11 cellular contexts compared by ENCODE assay signal in the genomic region with DNA sequence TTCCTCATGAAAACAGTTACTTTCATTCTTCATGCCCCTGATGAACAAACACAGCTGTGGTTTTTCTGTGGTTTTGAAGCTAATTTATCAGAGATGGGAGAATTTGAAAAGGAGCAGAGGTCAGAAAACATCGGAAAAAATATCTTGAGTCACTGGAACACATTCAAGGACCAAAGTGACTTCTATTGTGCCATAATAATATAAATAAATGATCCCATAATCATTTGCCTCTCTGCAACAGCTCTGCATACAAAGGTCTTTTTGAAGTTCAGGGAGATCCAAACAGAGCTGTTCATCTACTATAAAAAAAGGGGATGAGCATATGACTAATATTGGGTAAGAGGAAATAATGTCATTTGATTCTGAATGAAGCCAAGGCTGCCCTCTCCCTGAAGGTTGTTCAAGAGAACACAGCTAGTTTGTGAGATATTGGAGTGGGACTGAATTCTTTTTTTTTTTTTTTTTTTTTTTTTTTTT.
A peak's percentile ranks its signal among the peaks of the same experiment; 100 is the strongest.
DNase-seq lines count a peak whose midpoint lies in the region; ATAC-seq and TF ChIP-seq lines count a peak whose summit lies in the region.
"Had no signal": no experiment of that assay in that cellular context is flagged by ENCODE, and none has a peak within 500 bp of the region (broad histone marks: within the 10 kb centered on the region; RNA-seq: fewer than 3 reads in every experiment).

No MANE protein-coding gene starts in this region.

- POLR2A ChIA-PET in IMR-90 (lab: Charles Lee; ENCODE audit: unreplicated experiment) (no interaction called here), A673 (lab: Charles Lee; ENCODE audit: low non-redundant PET) (no interaction called here)

- H4K20me1 ChIP-seq in IMR-90 (ENCODE audit: insufficient read depth, low read length), result no peaks in the 10 kb centered on the region

- no peaks in the 10 kb centered on the region for H3K27me3 ChIP-seq in IMR-90 (ENCODE audit: control insufficient read depth, insufficient read depth, low read length)
- no peaks in the 10 kb centered on the region for H3K27me3 ChIP-seq in brain microvascular endothelial cell (replicated peaks)
- no peaks in the 10 kb centered on the region for H3K27me3 ChIP-seq in A673 (replicated peaks; ENCODE audit: insufficient read depth, low read depth, low read length, poor library complexity)
- H3K27me3 ChIP-seq: esophagus squamous epithelium had no signal

- H3K56ac ChIP-seq in IMR-90 (ENCODE audit: extremely low read depth, insufficient read depth, low read length), result no peak overlapping the region; the same call in 1 of the 2 replicates

- TF ChIP-seq RAD21 in IMR-90 (IDR thresholded peaks at IDR 0.05; ENCODE audit: low read length), result no peak; the same call in 1 of the 2 replicates

- no peak overlapping the region for H2AFZ ChIP-seq in IMR-90 (replicated peaks; ENCODE audit: low read length, poor library complexity)

- dilution Hi-C loops in IMR-90 (cut with HindIII; ENCODE audit: low sequenced_read_pairs, unreplicated experiment), result no loop called here

- no peak overlapping the region for H3K14ac ChIP-seq in IMR-90 (replicated peaks; ENCODE audit: low read depth, low read length)

- TF ChIP-seq CTCF in AG10803 (conservative IDR thresholded peaks at IDR 0.05; ENCODE audit: low read length) (no peak), IMR-90 (conservative IDR thresholded peaks at IDR 0.05; ENCODE audit: low read depth, low read length) (no peak), brain microvascular endothelial cell (IDR thresholded peaks at IDR 0.05; ENCODE audit: low read depth, low read length, missing control alignments) (no peak), A673 (conservative IDR thresholded peaks at IDR 0.05; ENCODE audit: low read depth, low read length) (no peak)

- no peak overlapping the region for H4K5ac ChIP-seq in IMR-90 (ENCODE audit: low read depth, low read length)

- ATAC-seq in IMR-90 (ENCODE audit: low read depth), result peak; percentile 56
- no peak for ATAC-seq in GM21619 (IDR thresholded peaks at IDR 0.05; ENCODE audit: unreplicated experiment)

- no peak overlapping the region for H2BK15ac ChIP-seq in IMR-90 (ENCODE audit: low read depth, low read length)

- H3K79me1 ChIP-seq in IMR-90 (ENCODE audit: low read depth in 1 of 2, low read length in 2 of 2), result no peaks in the 10 kb centered on the region

- H2BK5ac ChIP-seq in IMR-90 (ENCODE audit: low read depth, low read length, poor library complexity, severe bottlenecking), result peak overlapping the region; percentile 77

- peak overlapping the region; percentile 22; the same call in 1 of the 2 replicates for H3K18ac ChIP-seq in IMR-90 (ENCODE audit: low read depth, low read length)

- in situ Hi-C loops in IMR-90 (cut with MboI; ENCODE audit: low sequenced_read_pairs), result loop anchor here (5.0 to 25.0 kb wide), 2 partner anchors 116 to 719 kb away; a partner anchor contains a TSS
- in situ Hi-C loops in brain microvascular endothelial cell (cut with HindIII; ENCODE audit: low pct_ligation_motif_present, low sequenced_read_pairs), result no loop called here

- intact Hi-C loops in IMR-90 (cut with micrococcal nuclease) (loop anchor here (2.0 to 5.0 kb wide), 5 partner anchors 127 to 1679 kb away; no protein-coding TSS in a partner anchor), A673 (cut with micrococcal nuclease; ENCODE audit: unreplicated experiment) (loop anchor here (5.0 to 10.0 kb wide), 3 partner anchors 126 to 1679 kb away; no protein-coding TSS in a partner anchor)

- no peak overlapping the region for H4K91ac ChIP-seq in IMR-90 (ENCODE audit: insufficient read depth, low read depth, low read length)

- no peak overlapping the region for H3K4me3 ChIP-seq in AG10803 (ENCODE audit: low read length)
- no peak overlapping the region for H3K4me3 ChIP-seq in IMR-90 (ENCODE audit: insufficient read depth, low read depth, low read length)
- no peak overlapping the region for H3K4me3 ChIP-seq in brain microvascular endothelial cell (ENCODE audit: low read depth, low read length)
- H3K4me3 ChIP-seq in A673 (ENCODE audit: low read depth, low read length, poor library complexity, severe bottlenecking), result no peak overlapping the region
- H3K4me3 ChIP-seq: esophagus squamous epithelium had no signal

- CTCF ChIA-PET in IMR-90 (lab: Yijun Ruan, JAX) (interaction anchor here (0.6 to 1.7 kb wide), 9 partner anchors 26 to 1105 kb away, joined by 3 to 9 read pairs (median 4); no protein-coding TSS in a partner anchor), A673 (lab: Charles Lee) (no interaction called here)

- H3K4ac ChIP-seq in IMR-90 (ENCODE audit: low read depth, low read length), result no peak overlapping the region; the same call in 1 of the 2 replicates

- TF ChIP-seq POLR2A in IMR-90 (IDR thresholded peaks at IDR 0.05; ENCODE audit: low read depth, low read length), result no peak

- H4K8ac ChIP-seq in IMR-90 (ENCODE audit: low read depth in 2 of 2, low read length in 2 of 2), result peak overlapping the region in 1 of 2 experiments; percentile 90; a peak in 1 of 4 replicates

- H2AK9ac ChIP-seq in IMR-90 (replicated peaks; ENCODE audit: low read depth, low read length, poor library complexity), result no peak overlapping the region

- H3K36me3 ChIP-seq in IMR-90 (ENCODE audit: control insufficient read depth, insufficient read depth, low read length) (no peaks in the 10 kb centered on the region), brain microvascular endothelial cell (replicated peaks) (no peaks in the 10 kb centered on the region), A673 (ENCODE audit: insufficient read depth, low read length, poor library complexity, severe bottlenecking) (no peaks in the 10 kb centered on the region)
- H3K36me3 ChIP-seq: esophagus squamous epithelium had no signal

- WGBS in IMR-90 (ENCODE audit: extremely low coverage in 2 of 2, insufficient read length in 1 of 2), 2 experiments, result no CpG with 5 or more reads among the region's 1 CpG

- H3K4me2 ChIP-seq in IMR-90 (ENCODE audit: low read depth, low read length), result peak overlapping the region; percentile 55; the same call in 1 of the 2 replicates

- no peak overlapping the region for H2AK5ac ChIP-seq in IMR-90 (ENCODE audit: low read depth, low read length)

- H3K9me1 ChIP-seq in IMR-90 (ENCODE audit: insufficient read depth, low read length), result peaks cover 6% of the 10 kb centered on the region

- H3K9me3 ChIP-seq in IMR-90 (ENCODE audit: control insufficient read depth, insufficient read depth, low read length) (no peaks in the 10 kb centered on the region), A673 (ENCODE audit: low read depth, low read length, poor library complexity, severe bottlenecking) (no peaks in the 10 kb centered on the region)
- H3K9me3 ChIP-seq: Caco-2, esophagus squamous epithelium had no signal

- DNase-seq in AG10803 (ENCODE audit: low read depth) (peak; percentile 51), IMR-90 (peak; percentile 75), brain microvascular endothelial cell (peak; percentile 64), lung microvascular endothelial cell (ENCODE audit: low read depth in 2 of 2) (peak; percentile 66 to 93), A673 (ENCODE audit: low spot score) (no peak), NCI-H1417 treated with DMSO at 0.1 percent for 48 hours (lab: John Stamatoyannopoulos, UW) (no peak)
- DNase-seq in activated CD4-positive, alpha-beta T cell treated with anti-CD3 and anti-CD28 coated beads for 1 hour, result no peak
- DNase-seq: activated effector memory CD4-positive, alpha-beta T cell treated with anti-CD3 and anti-CD28 coated beads, Interleukin-2, amount 50 U/mL, for 16 hours; esophagus squamous epithelium had no signal

- peak overlapping the region; percentile 61; the same call in 1 of the 2 replicates for H2BK120ac ChIP-seq in IMR-90 (ENCODE audit: low read depth, low read length)

- H2BK20ac ChIP-seq in IMR-90 (ENCODE audit: low read depth, low read length), result 0 out of 2 replicates have a peak overlapping the region, but pooled peaks have one; percentile 45

- H3K4me1 ChIP-seq in IMR-90 (ENCODE audit: control insufficient read depth, insufficient read depth, low read length) (peaks cover 7% of the 10 kb centered on the region), A673 (ENCODE audit: insufficient read depth, low read length, poor library complexity, severe bottlenecking) (peaks cover 5% of the 10 kb centered on the region)
- H3K4me1 ChIP-seq: esophagus squamous epithelium had no signal

- peak overlapping the region; percentile 42; the same call in 1 of the 2 replicates for H3K27ac ChIP-seq in IMR-90 (ENCODE audit: insufficient read depth, low read length)
- H3K27ac ChIP-seq in brain microvascular endothelial cell, result peak overlapping the region; percentile 65
- H3K27ac ChIP-seq in A673 (ENCODE audit: low read depth, low read length, poor library complexity, severe bottlenecking), result no peak overlapping the region

- H3K9ac ChIP-seq in IMR-90 (ENCODE audit: low read depth, low read length), result no peak overlapping the region; the same call in 1 of the 2 replicates

- H3K23ac ChIP-seq in IMR-90 (ENCODE audit: low read depth, low read length), result no peak overlapping the region

- BruUV-seq in IMR-90 (replicated peaks; lab: Mats Ljungman, UMichigan) (no TSS peak), A673 (replicated peaks; lab: Mats Ljungman, UMichigan) (no TSS peak)

TF ChIP-seq in IMR-90, 13 proteins besides CTCF, POLR2A, EP300 and RAD21:
- no peak for TF ChIP-seq MAFK (IDR thresholded peaks at IDR 0.05; ENCODE audit: low read depth, low read length)
- peak; percentile 40; the same call in 1 of the 2 replicates for TF ChIP-seq CEBPB (IDR thresholded peaks at IDR 0.05; ENCODE audit: low read depth, low read length)

Comparison
In these comparisons a context has a peak if more than half of its experiments do, and no peak if none do; other contexts are left out.
1. DNase-seq: peak in AG10803 (single experiment), IMR-90 (single experiment), brain microvascular endothelial cell (single experiment) and lung microvascular endothelial cell (2 of 2); none in A673 (single experiment), NCI-H1417 treated with DMSO at 0.1 percent for 48 hours (single experiment) and activated CD4-positive, alpha-beta T cell treated with anti-CD3 and anti-CD28 coated beads for 1 hour (single experiment).